1 cellular context compared by ENCODE assay signal in genomic region chr1:100053119-100053518, GRCh38.
TF ChIP-seq lines count a peak whose summit lies in the region.

No MANE protein-coding gene starts in this region.

TF ChIP-seq in GM12878, 131 proteins besides CTCF, POLR2A, EP300 and RAD21 (continued from another document):
- TF ChIP-seq POLR2AphosphoS2 (IDR thresholded peaks at IDR 0.05; ENCODE audit: low read depth, low read length), result no peak
- TF ChIP-seq ATF3 (IDR thresholded peaks at IDR 0.05; ENCODE audit: borderline replicate concordance, extremely low read depth, low read depth, low read length), result no peak
- no peak for TF ChIP-seq YBX1 (IDR thresholded peaks at IDR 0.05)
- no peak for TF ChIP-seq NR2F1 (conservative IDR thresholded peaks at IDR 0.05)
- no peak for TF ChIP-seq ZBTB4 (CRISPR knock-in tag; IDR thresholded peaks at IDR 0.05)
- no peak for TF ChIP-seq EGR1 (IDR thresholded peaks at IDR 0.05; ENCODE audit: borderline replicate concordance in 1 of 2, low read depth in 2 of 2, low read length in 2 of 2)
- TF ChIP-seq MXI1 (IDR thresholded peaks at IDR 0.05; ENCODE audit: low read depth, low read length), result no peak
- TF ChIP-seq JUNB (IDR thresholded peaks at IDR 0.05), result no peak
- no peak for TF ChIP-seq TCF3 (IDR thresholded peaks at IDR 0.05; ENCODE audit: borderline replicate concordance, insufficient read depth, low read depth, low read length)
- TF ChIP-seq BACH1 (IDR thresholded peaks at IDR 0.05; ENCODE audit: borderline replicate concordance), result no peak
- TF ChIP-seq CHD1 (IDR thresholded peaks at IDR 0.05; ENCODE audit: low read depth, low read length), result no peak
- no peak for TF ChIP-seq KLF5 (IDR thresholded peaks at IDR 0.05; ENCODE audit: partially characterized antibody)
- TF ChIP-seq ATF2 (IDR thresholded peaks at IDR 0.05; ENCODE audit: low read length), result no peak
TF ChIP-seq in GM12878: peak in this region for 0.
